ENCODE assay signal across 7 cellular contexts in the genomic region with DNA sequence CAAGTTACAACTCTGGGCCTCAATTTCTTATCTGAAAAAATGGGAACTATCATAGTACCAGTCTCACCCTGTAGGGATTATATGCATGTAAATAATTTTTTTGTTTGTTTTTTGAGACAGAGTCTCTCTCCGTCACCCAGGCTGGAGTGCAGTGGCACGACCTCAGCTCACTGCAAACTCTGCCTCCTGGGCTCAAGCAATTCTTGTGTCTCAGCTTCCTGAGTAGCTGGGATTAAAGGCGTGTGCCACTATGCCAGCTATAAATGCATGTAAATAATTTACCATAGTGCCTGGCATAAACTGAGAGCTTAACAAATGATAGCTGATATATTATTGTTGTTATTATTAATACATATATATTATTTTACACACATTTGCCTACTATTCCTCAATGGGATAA.
"Had no signal": no experiment of that assay in that cellular context is flagged by ENCODE, and none has a peak within 500 bp of the region (broad histone marks: within the 10 kb centered on the region; RNA-seq: fewer than 3 reads in every experiment).

No MANE protein-coding gene starts in this region.

- H3K4me3 ChIP-seq: HAP-1 had no signal

- H3K9me3 ChIP-seq: HAP-1 had no signal

- DNase-seq: GOT3, H7, HFFc6 had no signal

- H3K27ac ChIP-seq: HL-60 had no signal

- H3K4me1 ChIP-seq: HAP-1 had no signal

- H3K36me3 ChIP-seq: HAP-1 had no signal

- ATAC-seq: HCT116, HepG2 had no signal
